ENCODE assay signal across 1 cellular context in genomic region chr19:49613374-49613773, GRCh38.
TF ChIP-seq lines count a peak whose summit lies in the region.

No MANE protein-coding gene starts in this region.

TF ChIP-seq in HepG2, 621 proteins besides CTCF, POLR2A, EP300 and RAD21:
- no peak for TF ChIP-seq ZNF234 (CRISPR knock-in tag; conservative IDR thresholded peaks at IDR 0.05)
- no peak for TF ChIP-seq ZNF75D (CRISPR knock-in tag; IDR thresholded peaks at IDR 0.05; ENCODE audit: borderline replicate concordance)
- no peak for TF ChIP-seq ZNF790 (CRISPR knock-in tag; IDR thresholded peaks at IDR 0.05; ENCODE audit: borderline replicate concordance)
- TF ChIP-seq TBX2 (CRISPR knock-in tag; IDR thresholded peaks at IDR 0.05; ENCODE audit: borderline replicate concordance), result no peak
- TF ChIP-seq MXI1 (IDR thresholded peaks at IDR 0.05; ENCODE audit: borderline replicate concordance, low read depth, low read length), result no peak
- no peak for TF ChIP-seq ZNF883 (CRISPR knock-in tag; IDR thresholded peaks at IDR 0.05; ENCODE audit: not compliant biosample characterization)
- TF ChIP-seq JDP2 (CRISPR knock-in tag; IDR thresholded peaks at IDR 0.05; ENCODE audit: borderline replicate concordance), result no peak
- TF ChIP-seq ZNF572 (CRISPR knock-in tag; IDR thresholded peaks at IDR 0.05), result no peak
- TF ChIP-seq ZBTB33 (CRISPR knock-in tag; IDR thresholded peaks at IDR 0.05), result peak; percentile 71; the same call in 1 of the 2 replicates
- peak; percentile 75 for TF ChIP-seq FOSL2 (CRISPR knock-in tag; IDR thresholded peaks at IDR 0.05)
- TF ChIP-seq ARID3A (IDR thresholded peaks at IDR 0.05; ENCODE audit: low read depth, low read length), result no peak
- TF ChIP-seq SAP130 (CRISPR knock-in tag; IDR thresholded peaks at IDR 0.05; ENCODE audit: low read depth), result peak; percentile 35; the same call in 1 of the 2 replicates
- TF ChIP-seq THAP8 (CRISPR knock-in tag; IDR thresholded peaks at IDR 0.05; ENCODE audit: borderline replicate concordance), result no peak
- TF ChIP-seq, protein P1, sequence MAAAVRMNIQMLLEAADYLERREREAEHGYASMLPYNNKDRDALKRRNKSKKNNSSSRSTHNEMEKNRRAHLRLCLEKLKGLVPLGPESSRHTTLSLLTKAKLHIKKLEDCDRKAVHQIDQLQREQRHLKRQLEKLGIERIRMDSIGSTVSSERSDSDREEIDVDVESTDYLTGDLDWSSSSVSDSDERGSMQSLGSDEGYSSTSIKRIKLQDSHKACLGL (CRISPR knock-in tag; IDR thresholded peaks at IDR 0.05), result no peak
- no peak for TF ChIP-seq ZNF740 (CRISPR knock-in tag; IDR thresholded peaks at IDR 0.05)
- no peak for TF ChIP-seq SRF (IDR thresholded peaks at IDR 0.05; ENCODE audit: low read depth, low read length)
- no peak for TF ChIP-seq GLI4 (CRISPR knock-in tag; IDR thresholded peaks at IDR 0.05; ENCODE audit: borderline replicate concordance)
- TF ChIP-seq CREB3 (CRISPR knock-in tag; IDR thresholded peaks at IDR 0.05), result no peak
- no peak for TF ChIP-seq NCOA2 (CRISPR knock-in tag; IDR thresholded peaks at IDR 0.05)
